Comparison of ENCODE assay signal across 11 cellular contexts in the genomic region with DNA sequence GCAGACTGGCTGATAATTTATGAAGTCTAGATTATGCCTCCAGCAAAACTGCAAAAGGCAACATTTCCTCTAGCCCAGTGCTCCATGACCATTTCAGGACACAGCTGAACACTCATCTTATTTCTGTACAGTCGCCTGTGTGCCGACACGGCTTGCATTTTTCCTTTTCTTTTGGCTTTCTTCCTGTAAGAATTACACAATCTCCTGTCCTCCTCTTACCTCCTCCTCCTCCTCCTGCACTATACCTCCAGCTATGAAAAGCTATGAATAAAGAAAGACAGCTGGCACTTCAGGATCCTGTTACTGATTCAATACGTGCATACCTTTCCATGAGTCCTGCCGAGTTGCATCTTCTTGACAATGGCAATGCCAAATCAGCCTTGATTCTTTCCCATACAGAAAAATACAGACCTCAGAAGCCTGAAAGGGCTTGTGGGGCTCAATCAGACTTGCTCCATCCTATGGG. TPM values are rescaled to one million over a fixed set of nuclear protein-coding genes. Genes with fewer than 3 reads are reported as not detected.
A peak's percentile ranks its signal among the peaks of the same experiment; 100 is the strongest.
DNase-seq lines count a peak whose midpoint lies in the region; ATAC-seq, FAIRE-seq and TF ChIP-seq lines count a peak whose summit lies in the region.
"Had no signal": no experiment of that assay in that cellular context is flagged by ENCODE, and none has a peak within 500 bp of the region (broad histone marks: within the 10 kb centered on the region; RNA-seq: fewer than 3 reads in every experiment).

No MANE protein-coding gene starts in this region.

- CTCF ChIA-PET in H1 (lab: Charles Lee; ENCODE audit: partially characterized antibody), result interaction anchor here (0.5 to 1.3 kb wide), 4 partner anchors 10 to 494 kb away, joined by 3 to 4 read pairs (median 3); no protein-coding TSS in a partner anchor

- H4K5ac ChIP-seq in H1 (ENCODE audit: insufficient read length, low read depth, low read length), result no peak overlapping the region

- H3K27ac Mint-ChIP-seq in stimulated activated naive CD8-positive, alpha-beta T cell treated with anti-CD3 and anti-CD28 coated beads, Interleukin-15, amount 100 ng/mL, for 72 hours, result no peak overlapping the region
- H3K27ac Mint-ChIP-seq: activated naive CD8-positive, alpha-beta T cell treated with anti-CD3 and anti-CD28 coated beads, Interleukin-2, amount 10 ng/mL, durations not matched to agents 7 days and 5 days had no signal

- no peak overlapping the region for H3K4ac ChIP-seq in H1 (replicated peaks; ENCODE audit: insufficient read length, low read depth, low read length)

- ATAC-seq in stimulated activated naive CD8-positive, alpha-beta T cell treated with anti-CD3 and anti-CD28 coated beads, Interleukin-15, amount 100 ng/mL, for 72 hours, result no peak

- H3K4me3 Mint-ChIP-seq in stimulated activated naive CD8-positive, alpha-beta T cell treated with anti-CD3 and anti-CD28 coated beads, Interleukin-15, amount 100 ng/mL, for 72 hours, result no peak overlapping the region
- H3K4me3 Mint-ChIP-seq: activated naive CD8-positive, alpha-beta T cell treated with anti-CD3 and anti-CD28 coated beads, Interleukin-2, amount 10 ng/mL, durations not matched to agents 7 days and 5 days had no signal

- H3K14ac ChIP-seq in H1 (ENCODE audit: insufficient read length), result no peak overlapping the region

- no peaks in the 10 kb centered on the region for H3K79me1 ChIP-seq in H1 (ENCODE audit: low read depth, low read length)

- no peak for TF ChIP-seq RAD21 in H1 (IDR thresholded peaks at IDR 0.05 in 1 of 2, conservative IDR thresholded peaks at IDR 0.05 in 1 of 2; ENCODE audit: low read depth in 2 of 2, low read length in 2 of 2)

- no peak overlapping the region; the same call in 1 of the 2 replicates for H2AK5ac ChIP-seq in H1 (ENCODE audit: low read depth, low read length)

- no peak for TF ChIP-seq EP300 in H1 (IDR thresholded peaks at IDR 0.05; ENCODE audit: borderline replicate concordance in 1 of 2, low read depth in 2 of 2, low read length in 2 of 2)

- peaks cover 12% of the 10 kb centered on the region for H3K27me3 Mint-ChIP-seq in stimulated activated naive CD8-positive, alpha-beta T cell treated with anti-CD3 and anti-CD28 coated beads, Interleukin-15, amount 100 ng/mL, for 72 hours

- H4K8ac ChIP-seq in H1 (ENCODE audit: extremely low read depth, insufficient read depth, low read length), result no peak overlapping the region

- no peak overlapping the region for H3K9ac ChIP-seq in H1 (replicated peaks in 1 of 4; ENCODE audit: extremely low read depth in 1 of 4, low read depth in 3 of 4, low read length in 3 of 4)

- no peaks in the 10 kb centered on the region for H4K20me1 ChIP-seq in H1 (replicated peaks in 1 of 2; ENCODE audit: control insufficient read depth in 1 of 2, insufficient read depth in 2 of 2, low read length in 2 of 2)

- 55% methylated on average over 5 of the region's 5 CpGs; no CpG with 5 or more reads in 1 of the 2 experiments for WGBS in H1 (ENCODE audit: extremely low coverage in 1 of 2, insufficient coverage in 1 of 2, insufficient read length in 1 of 2, insufficient replicate concordance in 2 of 2, low coverage in 1 of 2, low lambda C conversion rate in 2 of 2, missing lambda C conversion rate in 1 of 2), 2 experiments

- H3K27me3 ChIP-seq in H1 (replicated peaks in 1 of 4; ENCODE audit: control insufficient read depth in 3 of 4, extremely low read depth in 1 of 4, insufficient read depth in 3 of 4, low read length in 3 of 4), result no peaks in the 10 kb centered on the region
- H3K27me3 ChIP-seq: BE2C, Peyer's patch had no signal

- H2BK20ac ChIP-seq in H1 (ENCODE audit: low read length), result peak overlapping the region; percentile 66; the same call in 1 of the 2 replicates

- H3K4me3 ChIP-seq in H1 (ENCODE audit: extremely low read depth in 1 of 4, insufficient read depth in 2 of 4, low read depth in 3 of 4, low read length in 4 of 4), result peak overlapping the region in 1 of 4 experiments; percentile 19; a peak in 1 of 8 replicates
- H3K4me3 ChIP-seq: Peyer's patch had no signal

- no peaks in the 10 kb centered on the region for H3K79me2 ChIP-seq in H1 (ENCODE audit: control insufficient read depth in 1 of 2, insufficient read depth in 2 of 2, low read length in 2 of 2)

- no peaks in the 10 kb centered on the region for H3K23me2 ChIP-seq in H1 (ENCODE audit: low read depth, low read length)

- peaks cover 2 to 4% of the 10 kb centered on the region in 2 experiments; a peak in 3 of 4 replicates for H3K9me3 ChIP-seq in H1 (ENCODE audit: insufficient read depth in 2 of 2, low read depth in 1 of 2, low read length in 1 of 2)
- H3K9me3 ChIP-seq: BE2C, Peyer's patch had no signal

- no peak overlapping the region for H3K23ac ChIP-seq in H1 (ENCODE audit: insufficient read length)

- peaks cover 6 to 19% (median 11%) of the 10 kb centered on the region in 4 experiments; a peak in 5 of 7 replicates for H3K4me1 ChIP-seq in H1 (replicated peaks in 1 of 4; ENCODE audit: control insufficient read depth in 3 of 4, insufficient read depth in 4 of 4, low read length in 3 of 4)
- H3K4me1 ChIP-seq: Peyer's patch had no signal

- no peak for TF ChIP-seq CTCF in H1 (IDR thresholded peaks at IDR 0.05; ENCODE audit: control extremely low read depth in 1 of 3, insufficient read depth in 1 of 3, low read depth in 1 of 3, low read length in 3 of 3)

- peak overlapping the region; percentile 22 to 61; a peak in 3 of 4 replicates for H3K4me2 ChIP-seq in H1 (ENCODE audit: insufficient read depth in 1 of 2, low read depth in 2 of 2, low read length in 2 of 2)

- H2BK12ac ChIP-seq in H1 (ENCODE audit: low read depth, low read length), result peak overlapping the region; percentile 80; the same call in 1 of the 2 replicates

- peaks cover 8 to 9% of the 10 kb centered on the region in 2 donors for H3K9me3 Mint-ChIP-seq in stimulated activated naive CD8-positive, alpha-beta T cell treated with anti-CD3 and anti-CD28 coated beads, Interleukin-15, amount 100 ng/mL, for 72 hours

- FAIRE-seq in H1 (lab: Jason Lieb, UNC), result no peak
- FAIRE-seq in GM19239 (lab: Jason Lieb, UNC), result no peak

- no peak overlapping the region for H3K27ac ChIP-seq in H1 (ENCODE audit: low read depth, low read length)
- H3K27ac ChIP-seq: Peyer's patch had no signal

- H3K18ac ChIP-seq in H1 (ENCODE audit: extremely low read depth, low read length), result peak overlapping the region; percentile 6; the same call in 1 of the 2 replicates

- no peak overlapping the region for H3K56ac ChIP-seq in H1 (replicated peaks; ENCODE audit: insufficient read length, low read depth, low read length)

- POLR2A ChIA-PET in H1 (lab: Charles Lee; ENCODE audit: partially characterized antibody), result no interaction called here

- H4K91ac ChIP-seq in H1 (replicated peaks; ENCODE audit: insufficient read length, low read length), result no peak overlapping the region

- in situ Hi-C loops in G401 (cut with HindIII; ENCODE audit: low sequenced_read_pairs), result no loop called here

- no peaks in the 10 kb centered on the region for H3K4me1 Mint-ChIP-seq in stimulated activated naive CD8-positive, alpha-beta T cell treated with anti-CD3 and anti-CD28 coated beads, Interleukin-15, amount 100 ng/mL, for 72 hours
- H3K4me1 Mint-ChIP-seq: activated naive CD8-positive, alpha-beta T cell treated with anti-CD3 and anti-CD28 coated beads, Interleukin-2, amount 10 ng/mL, durations not matched to agents 7 days and 5 days had no signal

- no peak overlapping the region for H2BK15ac ChIP-seq in H1 (ENCODE audit: low read length)

- no peaks in the 10 kb centered on the region for H3K36me3 ChIP-seq in H1 (ENCODE audit: control insufficient read depth in 2 of 4, insufficient read depth in 4 of 4, low read length in 3 of 4)
- H3K36me3 ChIP-seq: BE2C, Peyer's patch had no signal

- no peak overlapping the region for H2BK120ac ChIP-seq in H1 (replicated peaks; ENCODE audit: low read depth, low read length)

- H2BK5ac ChIP-seq in H1 (ENCODE audit: low read depth, low read length), result peak overlapping the region; percentile 49; the same call in 1 of the 2 replicates

- peak; percentile 20 for DNase-seq in A172 (ENCODE audit: low spot score)
- DNase-seq in M059J (ENCODE audit: low read depth), result peak; percentile 62
- DNase-seq in H1 (ENCODE audit: low read depth in 1 of 2, low spot score in 2 of 2), result no peak
- peak; percentile 27 for DNase-seq in mucosa of gallbladder (ENCODE audit: low spot score)
- DNase-seq in cerebellum (ENCODE audit: low spot score), result no peak
- DNase-seq in G401 (ENCODE audit: low spot score), result no peak
- no peak for DNase-seq in stimulated activated naive CD8-positive, alpha-beta T cell treated with anti-CD3 and anti-CD28 coated beads, Interleukin-15, amount 100 ng/mL, for 72 hours
- no peak for DNase-seq in GM19239 (ENCODE audit: insufficient read length, low spot score)
- DNase-seq: activated naive CD8-positive, alpha-beta T cell treated with anti-CD3 and anti-CD28 coated beads, Interleukin-2, amount 10 ng/mL, durations not matched to agents 7 days and 5 days; Peyer's patch had no signal

- H2AFZ ChIP-seq in H1 (ENCODE audit: low read length), result no peak overlapping the region

- no peak for TF ChIP-seq POLR2A in H1 (IDR thresholded peaks at IDR 0.05; ENCODE audit: control extremely low read depth in 1 of 2, low read depth in 2 of 2, low read length in 2 of 2)

TF ChIP-seq in H1, 55 proteins besides CTCF, POLR2A, EP300 and RAD21 (continues in another document):
- TF ChIP-seq, protein P1, sequence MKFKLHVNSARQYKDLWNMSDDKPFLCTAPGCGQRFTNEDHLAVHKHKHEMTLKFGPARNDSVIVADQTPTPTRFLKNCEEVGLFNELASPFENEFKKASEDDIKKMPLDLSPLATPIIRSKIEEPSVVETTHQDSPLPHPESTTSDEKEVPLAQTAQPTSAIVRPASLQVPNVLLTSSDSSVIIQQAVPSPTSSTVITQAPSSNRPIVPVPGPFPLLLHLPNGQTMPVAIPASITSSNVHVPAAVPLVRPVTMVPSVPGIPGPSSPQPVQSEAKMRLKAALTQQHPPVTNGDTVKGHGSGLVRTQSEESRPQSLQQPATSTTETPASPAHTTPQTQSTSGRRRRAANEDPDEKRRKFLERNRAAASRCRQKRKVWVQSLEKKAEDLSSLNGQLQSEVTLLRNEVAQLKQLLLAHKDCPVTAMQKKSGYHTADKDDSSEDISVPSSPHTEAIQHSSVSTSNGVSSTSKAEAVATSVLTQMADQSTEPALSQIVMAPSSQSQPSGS (IDR thresholded peaks at IDR 0.05; ENCODE audit: low read length), result no peak

RNA-seq across cellular contexts. Expression of gene TRIB2, which starts 32.2 kb away (rescaled TPM):
- 2.0 and 8.3 TPM in 2 replicates for total RNA-seq in A172 (2014; rRNA removed; shearing (Covaris generic))
- total RNA-seq in M059J (2014; rRNA removed; shearing (Covaris generic)), result 22.3 and 25.2 TPM in 2 replicates
- 57.0 and 57.3 TPM in 2 replicates for total RNA-seq in H1 (2021; fragmentation: NEBNext Ultra II Directional; extraction: Animal tissue kit (Norgen Biotek cat#: 25700))
- polyA plus RNA-seq in H1 (2011; rRNA removed), result 40.8 and 55.1 TPM in 2 replicates
- 53.2 TPM for polyA plus RNA-seq in H1 (2011; cell fraction: cytosol; rRNA removed)
- 51.6 TPM for polyA plus RNA-seq in H1 (2011; cell fraction: nucleus; rRNA removed)
- polyA plus RNA-seq in H1 (2012, experiment 1 of 2), result 55.5 to 79.9 TPM (median 61.3 TPM) in 4 replicates
- 17.4 TPM for polyA plus RNA-seq in H1 (2012, experiment 2 of 2)
- polyA plus RNA-seq in H1 (2013, experiment 1 of 2), result 70.6 TPM
- polyA plus RNA-seq in H1 (2013, experiment 2 of 2), result 72.8 TPM
- polyA minus RNA-seq in H1 (2011; rRNA and poly(A)+ RNA removed), result 47.1 and 52.7 TPM in 2 replicates
- polyA minus RNA-seq in H1 (2011; cell fraction: cytosol; rRNA and poly(A)+ RNA removed), result 51.4 TPM
- polyA minus RNA-seq in H1 (2011; cell fraction: nucleus; rRNA and poly(A)+ RNA removed), result 65.9 TPM
- total RNA-seq in mucosa of gallbladder, result 29.1 TPM
- 146 TPM for total RNA-seq in cerebellum
- 5.4 and 10.5 TPM in 2 replicates for total RNA-seq in G401 (2014; rRNA removed; shearing (Covaris generic))

Comparison
In these comparisons a context has a peak if more than half of its experiments do, and no peak if none do; other contexts are left out.
1. DNase-seq: peak in A172 (single experiment), M059J (single experiment) and mucosa of gallbladder (single experiment); none in H1 (0 of 2), cerebellum (single experiment), G401 (single experiment), stimulated activated naive CD8-positive, alpha-beta T cell treated with anti-CD3 and anti-CD28 coated beads, Interleukin-15, amount 100 ng/mL, for 72 hours (0 of 2) and GM19239 (single experiment).